Comparison of ENCODE assay signal across 12 cellular contexts in genomic region chr7:157703534-157704195, GRCh38.
"Had no signal": no experiment of that assay in that cellular context is flagged by ENCODE, and none has a peak within 500 bp of the region (broad histone marks: within the 10 kb centered on the region; RNA-seq: fewer than 3 reads in every experiment).

No MANE protein-coding gene starts in this region.

- H3K4me1 ChIP-seq: foreskin keratinocyte, pancreas, tibial artery had no signal

- H3K27ac Mint-ChIP-seq: activated naive CD8-positive, alpha-beta T cell; mesothelial cell of epicardium; nephron progenitor cell; stimulated activated memory B cell treated with anti-CD40 and anti-IgM and Interleukin-4, amounts not matched to agents 10 μg/mL and 1 μg/mL and 100 μg/mL, for 72 hours had no signal

- H3K4me3 Mint-ChIP-seq: activated naive CD8-positive, alpha-beta T cell; brain; central memory CD8-positive, alpha-beta T cell; mesothelial cell of epicardium; nephron progenitor cell; stimulated activated memory B cell treated with anti-CD40 and anti-IgM and Interleukin-4, amounts not matched to agents 10 μg/mL and 1 μg/mL and 100 μg/mL, for 72 hours had no signal

- H3K36me3 ChIP-seq: pancreas, tibial artery had no signal

- H3K9me3 Mint-ChIP-seq: central memory CD8-positive, alpha-beta T cell; mesothelial cell of epicardium; nephron progenitor cell had no signal

- H3K4me3 ChIP-seq: pancreas, tibial artery had no signal

- H3K27ac ChIP-seq: foreskin keratinocyte, pancreas, tibial artery had no signal

- FAIRE-seq: pancreas had no signal

- H3K36me3 Mint-ChIP-seq: activated naive CD8-positive, alpha-beta T cell; brain; mesothelial cell of epicardium; stimulated activated memory B cell treated with anti-CD40 and anti-IgM and Interleukin-4, amounts not matched to agents 10 μg/mL and 1 μg/mL and 100 μg/mL, for 72 hours had no signal

- H3K9me3 ChIP-seq: pancreas, tibial artery had no signal

- H3K27me3 ChIP-seq: foreskin keratinocyte, pancreas had no signal

- ATAC-seq: foreskin keratinocyte; pancreas; stimulated activated memory B cell treated with anti-CD40 and anti-IgM and Interleukin-4, amounts not matched to agents 10 μg/mL and 1 μg/mL and 100 μg/mL, for 72 hours had no signal

- DNase-seq: activated CD4-positive, alpha-beta T cell treated with anti-CD3 and anti-CD28 coated beads, Interleukin-2, amount 50 U/mL, for 1 hour; activated CD4-positive, CD25-positive, alpha-beta regulatory T cell; effector memory CD4-positive, alpha-beta T cell; foreskin keratinocyte; nephron progenitor cell had no signal

- H3K4me1 Mint-ChIP-seq: central memory CD8-positive, alpha-beta T cell; mesothelial cell of epicardium; stimulated activated memory B cell treated with anti-CD40 and anti-IgM and Interleukin-4, amounts not matched to agents 10 μg/mL and 1 μg/mL and 100 μg/mL, for 72 hours had no signal
